In the genomic region with DNA sequence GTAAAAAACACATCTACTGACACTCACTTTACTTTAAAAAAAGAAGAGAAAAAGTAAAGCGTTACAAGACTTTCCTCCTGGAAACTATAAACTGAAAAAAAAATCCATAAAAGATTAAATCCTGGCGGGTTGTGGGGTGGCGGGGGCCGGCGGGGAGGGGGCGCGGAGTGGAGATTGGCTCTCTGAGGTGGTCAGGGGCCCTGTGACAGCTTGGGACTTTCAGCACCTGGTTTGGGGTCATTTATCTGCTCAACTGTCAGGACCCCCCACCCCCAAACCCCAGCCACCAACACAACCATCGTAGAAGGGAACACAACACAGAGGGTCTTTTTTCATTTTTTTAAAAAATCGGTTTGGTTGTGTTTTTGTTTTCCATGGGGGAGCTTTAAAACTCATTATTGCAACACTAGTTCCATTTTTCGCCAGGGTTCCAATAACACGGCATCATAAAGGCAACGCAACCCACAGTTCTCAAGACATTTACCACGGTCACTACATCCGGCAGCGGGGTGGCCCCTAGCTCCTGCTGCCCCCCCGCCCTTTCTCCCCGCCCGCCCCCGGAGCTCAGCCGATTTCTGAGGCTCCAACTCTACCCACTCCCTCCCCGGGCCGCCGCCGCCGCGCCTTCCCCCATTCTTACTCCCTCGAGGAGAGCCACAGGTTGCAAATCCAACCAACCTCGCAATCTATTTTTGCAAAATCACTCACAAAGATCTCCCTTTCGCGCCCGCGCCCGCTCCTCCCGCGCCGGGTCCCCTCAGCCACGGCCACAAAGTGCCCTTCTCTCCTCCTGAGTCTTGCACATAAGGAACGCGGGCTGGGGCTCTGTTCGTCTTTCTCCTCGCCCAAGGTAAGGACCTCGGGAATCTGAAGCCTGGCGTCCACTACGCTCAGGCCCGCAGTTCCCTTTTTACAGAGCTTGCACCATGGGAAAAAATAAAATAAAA, we compare ENCODE assay signal across 8 cellular contexts. TPM values are rescaled to one million over a fixed set of nuclear protein-coding genes. Genes with fewer than 3 reads are reported as not detected.
DNase-seq lines count a peak whose midpoint lies in the region; ATAC-seq and TF ChIP-seq lines count a peak whose summit lies in the region.

No MANE protein-coding gene starts in this region.

- peak overlapping the region; percentile 99 for H3K27ac ChIP-seq in KOPT-K1 (ENCODE audit: low read depth, low read length, poor library complexity, severe bottlenecking)
- H3K27ac ChIP-seq in ectodermal cell (ENCODE audit: insufficient read depth, low read depth, low read length, poor library complexity, severe bottlenecking), result no peak overlapping the region
- peak overlapping the region; percentile 95 for H3K27ac ChIP-seq in mesenchymal stem cell (ENCODE audit: low read length, poor library complexity, severe bottlenecking)

- peaks cover 4% of the 10 kb centered on the region for H3K79me1 ChIP-seq in mesenchymal stem cell (replicated peaks; ENCODE audit: low read length, poor library complexity, severe bottlenecking)

- H3K23ac ChIP-seq in mesenchymal stem cell (ENCODE audit: low read length in 2 of 2), result peak overlapping the region in 1 of 2 experiments; percentile 2

- TF ChIP-seq CTCF in BE2C (IDR thresholded peaks at IDR 0.05; ENCODE audit: low read depth, low read length), result no peak

- H2AFZ ChIP-seq in mesenchymal stem cell (ENCODE audit: low read depth, low read length), result no peak overlapping the region

- H3K14ac ChIP-seq in mesenchymal stem cell (ENCODE audit: low read length in 2 of 2), result peak overlapping the region in 1 of 2 experiments; percentile 87

- H3K36me3 ChIP-seq in BE2C (no peaks in the 10 kb centered on the region), KOPT-K1 (ENCODE audit: insufficient read depth, low read length) (no peaks in the 10 kb centered on the region), ectodermal cell (ENCODE audit: control insufficient read depth, insufficient read depth, low read length) (no peaks in the 10 kb centered on the region), mesenchymal stem cell (ENCODE audit: control insufficient read depth in 1 of 2, insufficient read depth in 2 of 2, low read depth in 1 of 2, low read length in 2 of 2) (no peaks in the 10 kb centered on the region)

- 2% methylated on average over 39 to 41 of the region's 45 CpGs for WGBS in ectodermal cell, 2 experiments
- WGBS in mesenchymal stem cell, result 6% methylated on average over 43 of the region's 45 CpGs

- H3K4me3 ChIP-seq in BE2C (ENCODE audit: low read depth, low read length) (peak overlapping the region; percentile 75), ectodermal cell (ENCODE audit: insufficient read depth, low read depth, low read length) (peak overlapping the region; percentile 70), mesenchymal stem cell (ENCODE audit: insufficient read depth in 1 of 2, low read depth in 1 of 2, low read length in 2 of 2) (peak overlapping the region; percentile 68 to 92)

- peak overlapping the region; percentile 87 to 88 for H3K18ac ChIP-seq in mesenchymal stem cell (ENCODE audit: low read depth in 1 of 2, low read length in 2 of 2)

- peak overlapping the region in 1 of 2 experiments; percentile 21 for H2BK12ac ChIP-seq in mesenchymal stem cell (ENCODE audit: low read length in 2 of 2)

- no peaks in the 10 kb centered on the region for H3K9me3 ChIP-seq in BE2C
- no peaks in the 10 kb centered on the region for H3K9me3 ChIP-seq in KOPT-K1 (ENCODE audit: insufficient read depth, low read length, poor library complexity, severe bottlenecking)
- H3K9me3 ChIP-seq in ectodermal cell (ENCODE audit: control insufficient read depth, low read length), result no peaks in the 10 kb centered on the region
- no peaks in the 10 kb centered on the region for H3K9me3 ChIP-seq in mesenchymal stem cell (ENCODE audit: control insufficient read depth, low read length)

- H3K27me3 ChIP-seq in BE2C, result peaks cover 3% of the 10 kb centered on the region; the same call in 1 of the 2 replicates
- peaks cover 5% of the 10 kb centered on the region for H3K27me3 ChIP-seq in ectodermal cell (ENCODE audit: control insufficient read depth, insufficient read depth, low read length, poor library complexity, severe bottlenecking)
- H3K27me3 ChIP-seq in mesenchymal stem cell (ENCODE audit: control insufficient read depth in 1 of 2, insufficient read depth in 1 of 2, low read length in 2 of 2), result no peaks in the 10 kb centered on the region

- peak overlapping the region; percentile 60 to 71 for H3K4ac ChIP-seq in mesenchymal stem cell (ENCODE audit: low read depth in 1 of 2, low read length in 2 of 2)

- DNase-seq in BE2C, result no peak
- peak; percentile 71 to 77 for DNase-seq in activated CD4-positive, alpha-beta T cell treated with anti-CD3 and anti-CD28 coated beads, Interleukin-2, amount 50 U/mL, for 48 hours
- peak; percentile 70 for DNase-seq in mesenchymal stem cell
- DNase-seq in stimulated activated CD8-positive, alpha-beta memory T cell treated with anti-CD3 and anti-CD28 coated beads, Interleukin-7, amount 100 ng/mL, for 48 hours (ENCODE audit: extremely low read depth in 1 of 2, low read depth in 1 of 2), result peak; percentile 43 to 62
- DNase-seq in HPDE6-E6E7 (ENCODE audit: extremely low spot score), result no peak

- H4K91ac ChIP-seq in mesenchymal stem cell (ENCODE audit: low read length), result peak overlapping the region; percentile 73

- H2AK5ac ChIP-seq in mesenchymal stem cell (ENCODE audit: low read length, severe bottlenecking), result no peak overlapping the region

- peak overlapping the region; percentile 73 for H2BK120ac ChIP-seq in mesenchymal stem cell (ENCODE audit: low read depth, low read length)

- peak overlapping the region; percentile 75 for H3K4me2 ChIP-seq in mesenchymal stem cell (ENCODE audit: low read length, poor library complexity, severe bottlenecking)

- peak overlapping the region; percentile 100 for H3K9ac ChIP-seq in mesenchymal stem cell (ENCODE audit: low read length)

- H2BK5ac ChIP-seq in mesenchymal stem cell (ENCODE audit: low read depth, low read length, poor library complexity, severe bottlenecking), result no peak overlapping the region

- ATAC-seq in HG02571 (IDR thresholded peaks at IDR 0.05; ENCODE audit: unreplicated experiment), result no peak

- peak overlapping the region; percentile 45 for H4K8ac ChIP-seq in mesenchymal stem cell (ENCODE audit: low read length)

- H2BK15ac ChIP-seq in mesenchymal stem cell (ENCODE audit: low read depth, poor library complexity, severe bottlenecking), result no peak overlapping the region

- no peaks in the 10 kb centered on the region; the same call in 1 of the 2 replicates for H3K4me1 ChIP-seq in BE2C
- peaks cover 24% of the 10 kb centered on the region for H3K4me1 ChIP-seq in ectodermal cell (ENCODE audit: control insufficient read depth, insufficient read depth, low read length)
- peaks cover 10% of the 10 kb centered on the region for H3K4me1 ChIP-seq in mesenchymal stem cell (ENCODE audit: control insufficient read depth, insufficient read depth, low read depth, low read length)

RNA-seq across cellular contexts. Expression of a gene that starts 1.8 kb away (rescaled TPM):
- polyA plus RNA-seq in BE2C (2012; ENCODE audit: insufficient read depth, insufficient read length, low read depth), result 1.2 TPM
- 41.2 TPM for polyA plus RNA-seq in ectodermal cell (2013, experiment 1 of 4)
- 42.6 TPM for polyA plus RNA-seq in ectodermal cell (2013, experiment 2 of 4)
- 27.9 TPM for polyA plus RNA-seq in ectodermal cell (2013, experiment 3 of 4)
- polyA plus RNA-seq in ectodermal cell (2013, experiment 4 of 4), result 32.5 TPM
- polyA plus RNA-seq in mesenchymal stem cell (2013, experiment 1 of 2), result 20.5 TPM
- 18.5 TPM for polyA plus RNA-seq in mesenchymal stem cell (2013, experiment 2 of 2)

RNA-seq across cellular contexts. Expression of a gene that starts 41.1 kb away (rescaled TPM):
- polyA plus RNA-seq in BE2C (2012; ENCODE audit: insufficient read depth, insufficient read length, low read depth), result not detected
- polyA plus RNA-seq in ectodermal cell (2013, experiment 1 of 4), result not detected
- polyA plus RNA-seq in ectodermal cell (2013, experiment 2 of 4), result not detected
- polyA plus RNA-seq in ectodermal cell (2013, experiment 3 of 4), result not detected
- not detected for polyA plus RNA-seq in ectodermal cell (2013, experiment 4 of 4)
- not detected for polyA plus RNA-seq in mesenchymal stem cell (2013, experiment 1 of 2)
- not detected for polyA plus RNA-seq in mesenchymal stem cell (2013, experiment 2 of 2)

Comparison
In these comparisons a context has a peak if more than half of its experiments do, and no peak if none do; other contexts are left out.
1. DNase-seq: peak in activated CD4-positive, alpha-beta T cell treated with anti-CD3 and anti-CD28 coated beads, Interleukin-2, amount 50 U/mL, for 48 hours (2 of 2), mesenchymal stem cell (single experiment) and stimulated activated CD8-positive, alpha-beta memory T cell treated with anti-CD3 and anti-CD28 coated beads, Interleukin-7, amount 100 ng/mL, for 48 hours (2 of 2); none in BE2C (single experiment) and HPDE6-E6E7 (single experiment).
2. Peak in every context shown above with its lines, with median percentiles within 50 percentile points of each other: H3K4me3 ChIP-seq.